16 cellular contexts compared by ENCODE assay signal in the genomic region with DNA sequence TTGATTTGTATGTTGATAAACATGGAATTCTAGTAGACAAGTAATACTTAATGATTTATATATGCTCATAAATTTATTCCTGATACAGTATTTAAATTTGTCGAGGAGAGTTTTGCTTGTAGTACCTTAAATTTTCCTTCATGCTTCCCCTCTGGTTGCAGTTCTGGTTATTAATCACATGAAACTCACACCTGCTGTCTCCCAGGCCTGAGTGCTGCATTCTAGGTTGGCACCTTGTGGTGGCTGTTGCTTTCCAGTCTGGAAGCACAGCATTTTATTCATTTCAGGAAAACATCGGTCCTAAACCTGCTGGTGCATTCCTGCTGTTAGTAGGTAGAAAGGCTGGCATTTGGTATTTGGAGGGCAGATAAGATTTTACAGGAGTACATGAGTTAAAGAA. TPM values are rescaled to one million over a fixed set of nuclear protein-coding genes. Genes with fewer than 3 reads are reported as not detected.
DNase-seq lines count a peak whose midpoint lies in the region; ATAC-seq and TF ChIP-seq lines count a peak whose summit lies in the region.
"Had no signal": no experiment of that assay in that cellular context is flagged by ENCODE, and none has a peak within 500 bp of the region (broad histone marks: within the 10 kb centered on the region; RNA-seq: fewer than 3 reads in every experiment).

No MANE protein-coding gene starts in this region.

- peaks cover 41% of the 10 kb centered on the region for H3K36me3 ChIP-seq in OCI-LY3 (replicated peaks; ENCODE audit: low read depth, low read length)

- H3K36me3 Mint-ChIP-seq in glutamatergic neuron (ENCODE audit: unreplicated experiment), result peaks cover 4% of the 10 kb centered on the region

- H3K4me2 ChIP-seq in OCI-LY3 (ENCODE audit: low read length), result peak overlapping the region; percentile 16
- H3K4me2 ChIP-seq: SK-N-SH had no signal

- in situ Hi-C loops in GM13976 (cut with MboI; ENCODE audit: low sequenced_read_pairs, unreplicated experiment), result no loop called here

- no peaks in the 10 kb centered on the region for H4K20me1 ChIP-seq in OCI-LY3 (ENCODE audit: insufficient read depth, low read length)

- no peaks in the 10 kb centered on the region for H3K9me3 ChIP-seq in OCI-LY3 (ENCODE audit: insufficient read depth, low read length)
- H3K9me3 ChIP-seq: SK-N-SH had no signal

- H3K4me3 Mint-ChIP-seq in glutamatergic neuron (ENCODE audit: unreplicated experiment), result no peak overlapping the region

- H3K4me1 ChIP-seq in OCI-LY3 (ENCODE audit: low read length), result peaks cover 32% of the 10 kb centered on the region
- no peaks in the 10 kb centered on the region for H3K4me1 ChIP-seq in foreskin keratinocyte

- H3K4me1 Mint-ChIP-seq in glutamatergic neuron (ENCODE audit: low read depth, unreplicated experiment), result peaks cover 14% of the 10 kb centered on the region

- peak; percentile 10 for DNase-seq in GM13976 (ENCODE audit: low spot score)
- DNase-seq in glutamatergic neuron, result no peak
- no peak for DNase-seq in foreskin keratinocyte
- no peak for DNase-seq in SK-N-DZ (ENCODE audit: low spot score)
- DNase-seq: C1 segment of cervical spinal cord; DMS79 treated with DMSO at 0.1 percent for 48 hours; IMR-90; NCI-H1048; NCI-H1436; NCI-H2029 treated with DMSO at 0.1 percent for 48 hours; NK-92 treated with Interleukin-12 subunit alpha and Interleukin-12 subunit beta, amount 100 ng/mL, for 24 hours; SK-N-SH had no signal

- no peak overlapping the region for H3K4me3 ChIP-seq in OCI-LY3 (ENCODE audit: low read length)

- H3K27ac ChIP-seq in OCI-LY3 (ENCODE audit: low read length) (peak overlapping the region; percentile 25; the same call in 1 of the 2 replicates), foreskin keratinocyte (no peak overlapping the region)

- peaks cover 8% of the 10 kb centered on the region for H3K9me3 Mint-ChIP-seq in glutamatergic neuron (ENCODE audit: unreplicated experiment)

- H3K79me2 ChIP-seq in OCI-LY3 (ENCODE audit: low read length), result peaks cover 5% of the 10 kb centered on the region; the same call in 1 of the 2 replicates

- peaks cover 4% of the 10 kb centered on the region for H3K27me3 Mint-ChIP-seq in glutamatergic neuron (ENCODE audit: unreplicated experiment)

- H3K9ac ChIP-seq in OCI-LY3 (ENCODE audit: low read length), result no peak overlapping the region
- H3K9ac ChIP-seq: SK-N-SH had no signal

- H3K27me3 ChIP-seq in OCI-LY3 (ENCODE audit: low read depth, low read length), result no peaks in the 10 kb centered on the region
- H3K27me3 ChIP-seq in foreskin keratinocyte, result no peaks in the 10 kb centered on the region

- H2AFZ ChIP-seq in OCI-LY3 (ENCODE audit: low read depth, low read length), result no peak overlapping the region

- H3K27ac Mint-ChIP-seq in glutamatergic neuron (ENCODE audit: unreplicated experiment), result peak overlapping the region; percentile 98

- TF ChIP-seq CTCF in GM13976 (IDR thresholded peaks at IDR 0.05; ENCODE audit: borderline replicate concordance, control extremely low read depth, extremely low read depth, insufficient read depth, missing control alignments) (no peak), OCI-LY3 (IDR thresholded peaks at IDR 0.05; ENCODE audit: low read depth, low read length) (no peak), glutamatergic neuron (IDR thresholded peaks at IDR 0.05; ENCODE audit: partially characterized antibody, unreplicated experiment) (no peak), foreskin keratinocyte (conservative IDR thresholded peaks at IDR 0.05) (no peak)

- ATAC-seq in GM19351 (IDR thresholded peaks at IDR 0.05; ENCODE audit: unreplicated experiment) (peak; percentile 53), foreskin keratinocyte (no peak), GM19455 (IDR thresholded peaks at IDR 0.05; ENCODE audit: unreplicated experiment) (no peak)
- ATAC-seq: Right ventricle myocardium inferior had no signal

RNA-seq across cellular contexts. Expression of gene ATP1B3, which starts 44.9 kb away (rescaled TPM):
- 184 TPM for total RNA-seq in glutamatergic neuron (ENCODE audit: unreplicated experiment)
- 129 and 156 TPM in 2 replicates for total RNA-seq in foreskin keratinocyte
- 185 and 222 TPM in 2 replicates for polyA plus RNA-seq in foreskin keratinocyte
- polyA plus RNA-seq in SK-N-DZ (2014; cell fraction: cytosol; rRNA removed), result 71.7 and 79.5 TPM in 2 replicates
- 61.3 and 78.9 TPM in 2 replicates for polyA plus RNA-seq in SK-N-DZ (2014; cell fraction: nucleus; rRNA removed)
